ENCODE assay signal across 10 cellular contexts in the genomic region with DNA sequence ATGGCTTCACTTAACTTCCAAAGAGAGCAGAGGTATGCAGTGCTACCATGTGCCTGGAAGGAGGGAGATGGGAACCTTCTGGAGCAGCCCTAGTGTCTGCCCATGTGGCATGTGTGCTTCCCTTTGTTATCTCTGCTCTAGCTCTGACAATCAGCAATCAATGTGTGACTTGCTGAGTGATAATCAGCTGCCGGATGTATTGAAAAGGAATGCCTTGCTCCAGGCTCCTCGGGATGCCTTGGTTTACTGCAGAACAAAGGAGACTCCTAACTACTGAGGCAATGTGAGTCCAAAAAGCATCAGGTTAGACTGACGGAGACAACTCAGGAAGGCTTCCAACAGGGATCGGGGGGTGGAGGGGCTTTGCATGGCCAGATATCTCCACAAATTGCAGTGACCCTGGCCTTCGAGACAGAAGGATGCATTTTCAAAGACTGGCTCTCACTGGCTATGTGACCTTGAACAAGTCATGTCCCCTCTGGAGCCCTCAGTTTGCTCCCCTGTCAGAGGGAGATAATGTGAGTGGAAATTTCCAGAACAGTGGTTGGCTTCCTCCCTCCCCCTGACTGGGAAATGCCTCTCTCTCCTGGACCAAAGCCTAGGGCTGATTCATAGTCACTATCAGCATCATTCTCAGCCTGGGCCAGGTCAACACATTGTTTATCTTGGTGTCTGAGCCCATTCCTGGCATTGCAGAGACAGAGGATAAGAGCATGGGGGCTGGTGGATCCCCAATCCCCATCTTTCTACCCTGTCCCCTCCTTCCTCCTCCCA. TPM values are rescaled to one million over a fixed set of nuclear protein-coding genes. Genes with fewer than 3 reads are reported as not detected.
DNase-seq lines count a peak whose midpoint lies in the region; ATAC-seq, FAIRE-seq and TF ChIP-seq lines count a peak whose summit lies in the region.
"Had no signal": no experiment of that assay in that cellular context is flagged by ENCODE, and none has a peak within 500 bp of the region (broad histone marks: within the 10 kb centered on the region; RNA-seq: fewer than 3 reads in every experiment).

No MANE protein-coding gene starts in this region.

- TF ChIP-seq CTCF in K562 (IDR thresholded peaks at IDR 0.05 in 2 of 3, conservative IDR thresholded peaks at IDR 0.05 in 1 of 3; ENCODE audit: insufficient read depth in 2 of 3, low read depth in 1 of 3, low read length in 3 of 3), result no peak

- H3K4me1 ChIP-seq in K562 (replicated peaks in 1 of 2; ENCODE audit: control insufficient read depth in 2 of 2, insufficient read depth in 2 of 2, low read length in 2 of 2), result no peaks in the 10 kb centered on the region

- ATAC-seq in K562 (no peak), left cardiac atrium (peak; percentile 93 to 97), HG03520 (IDR thresholded peaks at IDR 0.05; ENCODE audit: unreplicated experiment) (no peak), GM18505 (IDR thresholded peaks at IDR 0.05; ENCODE audit: unreplicated experiment) (no peak), HG02763 (IDR thresholded peaks at IDR 0.05; ENCODE audit: unreplicated experiment) (no peak)

- no peak overlapping the region for H2AFZ ChIP-seq in K562 (ENCODE audit: low read depth, low read length)

- no peaks in the 10 kb centered on the region for H3K79me2 ChIP-seq in K562 (ENCODE audit: control insufficient read depth, insufficient read depth, low read length)

- no peak for TF ChIP-seq RAD21 in K562 (CRISPR knock-in tag; conservative IDR thresholded peaks at IDR 0.05 in 1 of 2, IDR thresholded peaks at IDR 0.05 in 1 of 2)

- no peak for TF ChIP-seq POLR2A in K562 (conservative IDR thresholded peaks at IDR 0.05)
- TF ChIP-seq POLR2A in GM18505 (IDR thresholded peaks at IDR 0.05; ENCODE audit: borderline replicate concordance, extremely low read depth, insufficient read depth, insufficient read length), result no peak

- no peak for FAIRE-seq in K562 (lab: Jason Lieb, UNC)

- H3K9me1 ChIP-seq in K562 (ENCODE audit: control insufficient read depth, insufficient read depth, low read length), result no peaks in the 10 kb centered on the region

- POLR2A ChIA-PET in K562 (lab: Yijun Ruan, JAX), result no interaction called here

- H3K4me2 ChIP-seq in K562 (ENCODE audit: insufficient read depth, low read length), result no peak overlapping the region

- no peaks in the 10 kb centered on the region for H3K36me3 ChIP-seq in K562 (ENCODE audit: control insufficient read depth, insufficient read depth, low read length)

- no peak overlapping the region for H3K9ac ChIP-seq in K562 (ENCODE audit: insufficient read depth in 1 of 2, low read depth in 2 of 2, low read length in 2 of 2)

- no TSS peak for BruUV-seq in K562 (replicated peaks; lab: Mats Ljungman, UMichigan)

- H3K4me3 ChIP-seq in K562, result no peak overlapping the region

- no peak overlapping the region for H3K27ac ChIP-seq in K562 (ENCODE audit: extremely low read depth, low read depth, low read length)

- in situ Hi-C loops in K562 (cut with MboI), result no loop called here

- CTCF ChIA-PET in K562 (lab: Yijun Ruan, JAX; ENCODE audit: low intra/inter-chr PET ratio), result no interaction called here

- intact Hi-C loops in K562 (cut with micrococcal nuclease) (no loop called here), left cardiac atrium (cut with DNase I) (no loop called here)

- H3K27me3 ChIP-seq in K562 (ENCODE audit: control insufficient read depth in 2 of 2, insufficient read depth in 2 of 2, low read length in 2 of 2), result peaks cover 0 to 7% of the 10 kb centered on the region in 2 experiments; a peak in 1 of 5 replicates

- DNase-seq in EL (peak; percentile 89), K562 (ENCODE audit: extremely low read depth in 1 of 4, low spot score in 3 of 4) (no peak), left cardiac atrium (peak; percentile 77), renal cortical epithelial cell (ENCODE audit: low read depth) (peak; percentile 77), NCI-H2029 (lab: John Stamatoyannopoulos, UW) (no peak)
- DNase-seq: DMS 273 treated with DMSO at 0.1 percent for 48 hours, NCI-H1105 treated with DMSO at 0.1 percent for 48 hours had no signal

- TF ChIP-seq EP300 in K562 (IDR thresholded peaks at IDR 0.05; ENCODE audit: low read length), result no peak

- no peaks in the 10 kb centered on the region for H3K9me3 ChIP-seq in K562 (replicated peaks; ENCODE audit: control insufficient read depth, insufficient read depth, low read depth, low read length)

- WGBS in K562 (ENCODE audit: insufficient coverage, low coverage, missing lambda C conversion rate), result 4% methylated on average over 5 of the region's 5 CpGs

- no peaks in the 10 kb centered on the region for H4K20me1 ChIP-seq in K562 (replicated peaks; ENCODE audit: control insufficient read depth, insufficient read depth, low read length)

TF ChIP-seq in K562, 482 proteins besides CTCF, POLR2A, EP300 and RAD21 (continues in another document):
- TF ChIP-seq FOSL1 (tag; conservative IDR thresholded peaks at IDR 0.05), result peak; percentile 82
- TF ChIP-seq, protein P1, sequence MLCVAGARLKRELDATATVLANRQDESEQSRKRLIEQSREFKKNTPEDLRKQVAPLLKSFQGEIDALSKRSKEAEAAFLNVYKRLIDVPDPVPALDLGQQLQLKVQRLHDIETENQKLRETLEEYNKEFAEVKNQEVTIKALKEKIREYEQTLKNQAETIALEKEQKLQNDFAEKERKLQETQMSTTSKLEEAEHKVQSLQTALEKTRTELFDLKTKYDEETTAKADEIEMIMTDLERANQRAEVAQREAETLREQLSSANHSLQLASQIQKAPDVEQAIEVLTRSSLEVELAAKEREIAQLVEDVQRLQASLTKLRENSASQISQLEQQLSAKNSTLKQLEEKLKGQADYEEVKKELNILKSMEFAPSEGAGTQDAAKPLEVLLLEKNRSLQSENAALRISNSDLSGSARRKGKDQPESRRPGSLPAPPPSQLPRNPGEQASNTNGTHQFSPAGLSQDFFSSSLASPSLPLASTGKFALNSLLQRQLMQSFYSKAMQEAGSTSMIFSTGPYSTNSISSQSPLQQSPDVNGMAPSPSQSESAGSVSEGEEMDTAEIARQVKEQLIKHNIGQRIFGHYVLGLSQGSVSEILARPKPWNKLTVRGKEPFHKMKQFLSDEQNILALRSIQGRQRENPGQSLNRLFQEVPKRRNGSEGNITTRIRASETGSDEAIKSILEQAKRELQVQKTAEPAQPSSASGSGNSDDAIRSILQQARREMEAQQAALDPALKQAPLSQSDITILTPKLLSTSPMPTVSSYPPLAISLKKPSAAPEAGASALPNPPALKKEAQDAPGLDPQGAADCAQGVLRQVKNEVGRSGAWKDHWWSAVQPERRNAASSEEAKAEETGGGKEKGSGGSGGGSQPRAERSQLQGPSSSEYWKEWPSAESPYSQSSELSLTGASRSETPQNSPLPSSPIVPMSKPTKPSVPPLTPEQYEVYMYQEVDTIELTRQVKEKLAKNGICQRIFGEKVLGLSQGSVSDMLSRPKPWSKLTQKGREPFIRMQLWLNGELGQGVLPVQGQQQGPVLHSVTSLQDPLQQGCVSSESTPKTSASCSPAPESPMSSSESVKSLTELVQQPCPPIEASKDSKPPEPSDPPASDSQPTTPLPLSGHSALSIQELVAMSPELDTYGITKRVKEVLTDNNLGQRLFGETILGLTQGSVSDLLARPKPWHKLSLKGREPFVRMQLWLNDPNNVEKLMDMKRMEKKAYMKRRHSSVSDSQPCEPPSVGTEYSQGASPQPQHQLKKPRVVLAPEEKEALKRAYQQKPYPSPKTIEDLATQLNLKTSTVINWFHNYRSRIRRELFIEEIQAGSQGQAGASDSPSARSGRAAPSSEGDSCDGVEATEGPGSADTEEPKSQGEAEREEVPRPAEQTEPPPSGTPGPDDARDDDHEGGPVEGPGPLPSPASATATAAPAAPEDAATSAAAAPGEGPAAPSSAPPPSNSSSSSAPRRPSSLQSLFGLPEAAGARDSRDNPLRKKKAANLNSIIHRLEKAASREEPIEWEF (CRISPR knock-in tag; IDR thresholded peaks at IDR 0.05), result no peak
- TF ChIP-seq, protein P2, sequence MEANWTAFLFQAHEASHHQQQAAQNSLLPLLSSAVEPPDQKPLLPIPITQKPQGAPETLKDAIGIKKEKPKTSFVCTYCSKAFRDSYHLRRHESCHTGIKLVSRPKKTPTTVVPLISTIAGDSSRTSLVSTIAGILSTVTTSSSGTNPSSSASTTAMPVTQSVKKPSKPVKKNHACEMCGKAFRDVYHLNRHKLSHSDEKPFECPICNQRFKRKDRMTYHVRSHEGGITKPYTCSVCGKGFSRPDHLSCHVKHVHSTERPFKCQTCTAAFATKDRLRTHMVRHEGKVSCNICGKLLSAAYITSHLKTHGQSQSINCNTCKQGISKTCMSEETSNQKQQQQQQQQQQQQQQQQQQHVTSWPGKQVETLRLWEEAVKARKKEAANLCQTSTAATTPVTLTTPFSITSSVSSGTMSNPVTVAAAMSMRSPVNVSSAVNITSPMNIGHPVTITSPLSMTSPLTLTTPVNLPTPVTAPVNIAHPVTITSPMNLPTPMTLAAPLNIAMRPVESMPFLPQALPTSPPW (CRISPR knock-in tag; IDR thresholded peaks at IDR 0.05), result peak; percentile 32; the same call in 1 of the 2 replicates
- TF ChIP-seq FOXP1 (CRISPR knock-in tag; IDR thresholded peaks at IDR 0.05), result no peak
- TF ChIP-seq SIX5 (IDR thresholded peaks at IDR 0.05; ENCODE audit: borderline replicate concordance in 1 of 2, insufficient read depth in 1 of 2, low read depth in 1 of 2, low read length in 2 of 2), result no peak
- TF ChIP-seq TEAD2 (tag; IDR thresholded peaks at IDR 0.05), result no peak
- no peak for TF ChIP-seq MTA3 (IDR thresholded peaks at IDR 0.05; ENCODE audit: borderline replicate concordance)
- no peak for TF ChIP-seq SIN3B (IDR thresholded peaks at IDR 0.05; ENCODE audit: low read depth)

RNA-seq across cellular contexts. Expression of a gene that starts 35.8 kb away (rescaled TPM):
- not detected in 2 replicates for total RNA-seq in K562 (2011; cell fraction: chromatin; rRNA removed; ENCODE audit: low replicate concordance)
- total RNA-seq in K562 (2011; cell fraction: nucleolus; rRNA removed), result not detected in 2 replicates
- not detected in 2 replicates for total RNA-seq in K562 (2011; cell fraction: nucleoplasm; rRNA removed)
- total RNA-seq in K562 (2014; rRNA removed) (not detected in 2 replicates), K562 (2014; rRNA removed; fragmentation: Illumina TruSeq; extraction: Trizol) (not detected in 2 replicates), K562 (2015; rRNA removed; fragmentation: Illumina TruSeq; extraction: Trizol) (not detected in 2 replicates), K562 (2021) (not detected in 2 replicates), left cardiac atrium (1 to 10 TPM; 8.5 to 8.9 TPM), renal cortical epithelial cell (2.9 and 6.3 TPM in 2 replicates)
- polyA plus RNA-seq in K562 (2011; rRNA removed) (not detected in 2 replicates), K562 (2014; fragmentation: Illumina TruSeq; extraction: Trizol) (not detected in 2 replicates), K562 (2014; fragmentation: Nextera tagmentation; extraction: Ambion mirVana) (not detected), K562 (2014; rRNA removed) (not detected in 2 replicates)
- not detected in 2 replicates for polyA plus RNA-seq in K562 (2011; cell fraction: cytosol; rRNA removed)
- polyA plus RNA-seq in K562 (2011; cell fraction: nucleus; rRNA removed), result not detected in 2 replicates
- polyA plus RNA-seq in K562 (2012), result not detected in 2 replicates
- polyA minus RNA-seq in K562 (2011; rRNA and poly(A)+ RNA removed), result not detected in 2 replicates
- not detected in 2 replicates for polyA minus RNA-seq in K562 (2011; cell fraction: cytosol; rRNA and poly(A)+ RNA removed)
- polyA minus RNA-seq in K562 (2011; cell fraction: nucleus; rRNA and poly(A)+ RNA removed), result not detected in 2 replicates

Comparison
In these comparisons a context has a peak if more than half of its experiments do, and no peak if none do; other contexts are left out.
1. DNase-seq: peak in EL (single experiment), left cardiac atrium (single experiment) and renal cortical epithelial cell (single experiment); none in K562 (0 of 4) and NCI-H2029 (single experiment).
2. ATAC-seq: peak in left cardiac atrium (2 of 2); none in K562 (single experiment), HG03520 (single experiment), GM18505 (single experiment) and HG02763 (single experiment).